In genomic region chr13:56020425-56020824, GRCh38 we compare ENCODE assay signal across 35 cellular contexts.
"Had no signal": no experiment of that assay in that cellular context is flagged by ENCODE, and none has a peak within 500 bp of the region (broad histone marks: within the 10 kb centered on the region; RNA-seq: fewer than 3 reads in every experiment).

No MANE protein-coding gene starts in this region.

- H3K36me3 ChIP-seq: MG63 had no signal

- DNase-seq: Karpas-422, Kasumi-1, MG63, MM.1S, MV-4-11, NCI-H1048, NCI-H1092, NCI-H1092 treated with DMSO at 0.1 percent for 48 hours, NCI-H1105, NCI-H1105 treated with DMSO at 0.1 percent for 48 hours, NCI-H1417, NCI-H1417 treated with DMSO at 0.1 percent for 48 hours, NCI-H1436, NCI-H1436 treated with DMSO at 0.1 percent for 48 hours, NCI-H146, NCI-H1694, NCI-H187, NCI-H187 treated with DMSO at 0.1 percent for 48 hours, NCI-H1930, NCI-H2029, NCI-H2029 treated with DMSO at 0.1 percent for 48 hours, NCI-H2081, NCI-H2081 treated with DMSO at 0.1 percent for 48 hours, NCI-H2107, NCI-H2171, NCI-H2171 treated with DMSO at 0.1 percent for 48 hours, NCI-H2227 treated with DMSO at 0.1 percent for 48 hours, NCI-H226, NCI-H345, NCI-H446, NCI-H446 treated with DMSO at 0.1 percent for 48 hours, NCI-H510A, NCI-H510A treated with DMSO at 0.1 percent for 48 hours, NCI-H524, NCI-H524 treated with DMSO at 0.1 percent for 48 hours had no signal

- H3K9me3 ChIP-seq: MG63 had no signal

- H3K4me3 ChIP-seq: MG63 had no signal

- H3K27me3 ChIP-seq: MG63 had no signal
